In genomic region chr17:72434581-72434980, GRCh38 we compare ENCODE assay signal across 19 cellular contexts.
"Had no signal": no experiment of that assay in that cellular context is flagged by ENCODE, and none has a peak within 500 bp of the region (broad histone marks: within the 10 kb centered on the region; RNA-seq: fewer than 3 reads in every experiment).

No MANE protein-coding gene starts in this region.

- DNase-seq: IMR-90, Karpas-422, KG1, MM.1S, NCI-H1092 treated with DMSO at 0.1 percent for 48 hours, NCI-H1436, NCI-H187, NCI-H2029, NCI-H2081 treated with DMSO at 0.1 percent for 48 hours, NCI-H2171, NCI-H226, NCI-H446, NCI-H510A, NCI-H524 treated with DMSO at 0.1 percent for 48 hours, NCI-H774, SHP77, SK-N-SH, SW 1271, T-helper 1 cell had no signal

- H3K9me3 ChIP-seq: SK-N-SH had no signal
